Comparison of ENCODE assay signal across 23 cellular contexts in the genomic region with DNA sequence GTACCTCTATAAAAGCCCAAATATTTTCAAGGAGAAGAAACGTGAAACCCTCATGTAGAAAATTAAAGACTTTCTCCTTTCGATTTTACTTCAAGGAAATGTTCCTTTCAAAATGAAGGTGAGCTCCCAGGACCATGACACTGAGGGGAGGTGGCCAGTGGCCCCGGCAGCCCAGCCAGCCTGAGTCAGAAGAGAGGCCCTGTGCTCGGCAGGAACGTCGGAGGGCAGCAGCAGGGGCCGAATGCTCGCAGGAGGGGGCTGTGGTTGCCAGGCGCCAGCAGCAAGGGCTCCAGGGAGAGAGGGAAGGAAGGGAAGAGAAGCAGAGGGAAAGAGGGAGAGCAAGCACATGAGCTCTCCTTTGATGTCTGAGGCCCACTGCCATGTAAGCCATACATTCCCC.
DNase-seq lines count a peak whose midpoint lies in the region; ATAC-seq, FAIRE-seq and TF ChIP-seq lines count a peak whose summit lies in the region.
"Had no signal": no experiment of that assay in that cellular context is flagged by ENCODE, and none has a peak within 500 bp of the region (broad histone marks: within the 10 kb centered on the region; RNA-seq: fewer than 3 reads in every experiment).

No MANE protein-coding gene starts in this region.

- CTCF ChIA-PET in WTC11 (lab: Charles Lee) = no interaction called here

- no peak overlapping the region for H3K4me2 ChIP-seq in GM23338
- H3K4me2 ChIP-seq in neuronal stem cell (ENCODE audit: insufficient read depth, low read length, poor library complexity, severe bottlenecking) = no peak overlapping the region
- H3K4me2 ChIP-seq: A549 had no signal

- POLR2A ChIA-PET in WTC11 (lab: Charles Lee) = no interaction called here

- no peak overlapping the region for H3K14ac ChIP-seq in neuronal stem cell (ENCODE audit: low read length)

- H3K36me3 Mint-ChIP-seq in GM23338 (ENCODE audit: low read depth) (peaks cover 10% of the 10 kb centered on the region; the same call in 2 of the 3 replicates), WTC11 (peaks cover 11% of the 10 kb centered on the region)
- peaks cover 5% of the 10 kb centered on the region for H3K36me3 Mint-ChIP-seq in effector memory CD8-positive, alpha-beta T cell (ENCODE audit: insufficient read depth)
- H3K36me3 Mint-ChIP-seq: CD14-positive monocyte had no signal

- intact Hi-C loops in kidney (cut with DNase I) = no loop called here

- no peaks in the 10 kb centered on the region; the same call in 2 of the 3 replicates for H3K9me3 Mint-ChIP-seq in GM23338
- H3K9me3 Mint-ChIP-seq in WTC11 = peaks cover 14% of the 10 kb centered on the region
- H3K9me3 Mint-ChIP-seq in effector memory CD8-positive, alpha-beta T cell = no peaks in the 10 kb centered on the region
- H3K9me3 Mint-ChIP-seq: CD4-positive, alpha-beta T cell had no signal

- no peak overlapping the region for H2BK120ac ChIP-seq in neuronal stem cell (ENCODE audit: low read depth, low read length)

- DNase-seq in GM23338 (ENCODE audit: low spot score) = no peak
- peak; percentile 32 for DNase-seq in kidney
- no peak for DNase-seq in neuronal stem cell (ENCODE audit: low spot score)
- no peak for DNase-seq in SJCRH30
- no peak for DNase-seq in WTC11 (ENCODE audit: low spot score)
- DNase-seq in effector memory CD8-positive, alpha-beta T cell = no peak
- DNase-seq: 8988T; ACHN; AML-193; BE2C; CD4-positive, alpha-beta T cell; CD8-positive, alpha-beta memory T cell; DMS 273 treated with DMSO at 0.1 percent for 48 hours; DND-41; H9 had no signal

- H3K27ac ChIP-seq in GM23338 (ENCODE audit: low read depth) (no peak overlapping the region), kidney (ENCODE audit: low read depth in 2 of 2, low read length in 2 of 2) (no peak overlapping the region), neuronal stem cell (replicated peaks; ENCODE audit: low read length) (no peak overlapping the region), SJCRH30 (no peak overlapping the region)
- H3K27ac ChIP-seq: A549; BLaER1 treated with 17β-estradiol and CSF1 and Interleukin-3, amounts not matched to agents 10 nM and 100 nM had no signal

- H3K18ac ChIP-seq in neuronal stem cell (ENCODE audit: low read length) = no peak overlapping the region

- no peaks in the 10 kb centered on the region for H3K79me2 ChIP-seq in GM23338 (replicated peaks; ENCODE audit: insufficient read depth)

- no peak overlapping the region for H3K9ac ChIP-seq in kidney (ENCODE audit: low read length in 2 of 2)
- H3K9ac ChIP-seq in neuronal stem cell (ENCODE audit: low read depth, low read length, poor library complexity) = peak overlapping the region; percentile 63
- H3K9ac ChIP-seq: BLaER1 treated with 17β-estradiol and CSF1 and Interleukin-3, amounts not matched to agents 10 nM and 100 nM had no signal

- H3K27me3 Mint-ChIP-seq in GM23338 (ENCODE audit: insufficient read depth, low read depth, poor library complexity) (no peaks in the 10 kb centered on the region), WTC11 (ENCODE audit: low read depth) (no peaks in the 10 kb centered on the region)
- H3K27me3 Mint-ChIP-seq in effector memory CD8-positive, alpha-beta T cell = peaks cover 34 to 54% of the 10 kb centered on the region in 2 donors

- H3K27ac Mint-ChIP-seq in GM23338 (no peak overlapping the region), WTC11 (no peak overlapping the region)
- no peak overlapping the region for H3K27ac Mint-ChIP-seq in effector memory CD8-positive, alpha-beta T cell
- H3K27ac Mint-ChIP-seq: CD14-positive monocyte; CD4-positive, alpha-beta T cell; CD8-positive, alpha-beta memory T cell had no signal

- H3K27me3 ChIP-seq in GM23338 (ENCODE audit: insufficient read depth) (no peaks in the 10 kb centered on the region), neuronal stem cell (ENCODE audit: control insufficient read depth in 3 of 3, insufficient read depth in 3 of 3, low read depth in 1 of 3, low read length in 3 of 3) (no peaks in the 10 kb centered on the region), SJCRH30 (no peaks in the 10 kb centered on the region)
- H3K27me3 ChIP-seq: BLaER1 treated with 17β-estradiol and CSF1 and Interleukin-3, amounts not matched to agents 10 nM and 100 nM had no signal

- H4K8ac ChIP-seq in neuronal stem cell (ENCODE audit: low read depth, low read length) = no peak overlapping the region

- H3K4ac ChIP-seq in neuronal stem cell (ENCODE audit: low read length) = no peak overlapping the region

- TF ChIP-seq CTCF in GM23338 (conservative IDR thresholded peaks at IDR 0.05; ENCODE audit: low read depth in 2 of 2) (no peak), kidney (IDR thresholded peaks at IDR 0.05; ENCODE audit: borderline replicate concordance, extremely low read depth, insufficient read depth) (no peak), WTC11 (IDR thresholded peaks at IDR 0.05) (no peak)

- H3F3A ChIP-seq in GM23338 (replicated peaks; ENCODE audit: low read depth) = no peaks in the 10 kb centered on the region

- H3K4me3 Mint-ChIP-seq in GM23338 (no peak overlapping the region), WTC11 (no peak overlapping the region)
- H3K4me3 Mint-ChIP-seq in effector memory CD8-positive, alpha-beta T cell = no peak overlapping the region
- H3K4me3 Mint-ChIP-seq: CD14-positive monocyte; CD4-positive, alpha-beta T cell; CD8-positive, alpha-beta memory T cell; H9 had no signal

- no peak overlapping the region for H2BK12ac ChIP-seq in neuronal stem cell (ENCODE audit: low read length)

- ATAC-seq in GM23338 (0 out of 3 replicates have a peak, but pooled peaks have one; percentile 29), WTC11 (no peak)
- no peak for ATAC-seq in effector memory CD8-positive, alpha-beta T cell (replicated peaks)
- ATAC-seq: A549, HCT116 had no signal

- no CpG with 5 or more reads among the region's 9 CpGs for WGBS in neuronal stem cell (ENCODE audit: extremely low coverage in 2 of 2, insufficient read length in 2 of 2, insufficient replicate concordance in 1 of 2), 2 donors

- no peaks in the 10 kb centered on the region for H4K20me1 ChIP-seq in GM23338 (replicated peaks; ENCODE audit: insufficient read depth)
- H4K20me1 ChIP-seq: BLaER1 treated with 17β-estradiol and CSF1 and Interleukin-3, amounts not matched to agents 10 nM and 100 nM had no signal

- no peak overlapping the region for H2BK5ac ChIP-seq in neuronal stem cell (ENCODE audit: low read length)

- H3K9me3 ChIP-seq in kidney (ENCODE audit: control insufficient read depth in 1 of 2, low read length in 2 of 2) (no peaks in the 10 kb centered on the region), neuronal stem cell (replicated peaks in 1 of 2; ENCODE audit: control insufficient read depth in 2 of 2, insufficient read depth in 1 of 2, low read depth in 1 of 2, low read length in 2 of 2) (no peaks in the 10 kb centered on the region), SJCRH30 (replicated peaks) (no peaks in the 10 kb centered on the region)
- H3K9me3 ChIP-seq: A549, BE2C had no signal

- no peak overlapping the region for H4K91ac ChIP-seq in neuronal stem cell (ENCODE audit: low read depth, low read length, poor library complexity)

- no peaks in the 10 kb centered on the region for H3K79me1 ChIP-seq in neuronal stem cell (ENCODE audit: low read depth, low read length)

- H2BK15ac ChIP-seq in neuronal stem cell (ENCODE audit: low read length) = no peak overlapping the region

- no peak overlapping the region for H3K4me3 ChIP-seq in GM23338
- no peak overlapping the region for H3K4me3 ChIP-seq in kidney (ENCODE audit: low read length in 2 of 2)
- no peak overlapping the region for H3K4me3 ChIP-seq in neuronal stem cell (ENCODE audit: low read length in 2 of 2)
- H3K4me3 ChIP-seq in SJCRH30 = no peak overlapping the region
- H3K4me3 ChIP-seq: A549; BLaER1 treated with 17β-estradiol and CSF1 and Interleukin-3, amounts not matched to agents 10 nM and 100 nM had no signal

- H3K9me2 ChIP-seq in GM23338 (ENCODE audit: insufficient read depth) = no peaks in the 10 kb centered on the region

- no peak for FAIRE-seq in kidney (lab: Jason Lieb, UNC)
- FAIRE-seq: A549, D721Med, G401.6, GM12892, H1 had no signal

- no peak overlapping the region for H3K23ac ChIP-seq in neuronal stem cell (ENCODE audit: low read depth, low read length, poor library complexity)

- H2AFZ ChIP-seq in GM23338 (no peak overlapping the region), neuronal stem cell (ENCODE audit: low read length) (peak overlapping the region; percentile 77)

- H3K4me1 Mint-ChIP-seq in GM23338 (peaks cover 4% of the 10 kb centered on the region; the same call in 2 of the 3 replicates), WTC11 (no peaks in the 10 kb centered on the region)
- no peaks in the 10 kb centered on the region for H3K4me1 Mint-ChIP-seq in effector memory CD8-positive, alpha-beta T cell (ENCODE audit: low read depth in 2 of 2)
- H3K4me1 Mint-ChIP-seq: CD8-positive, alpha-beta memory T cell had no signal

- H3K4me1 ChIP-seq in GM23338 (ENCODE audit: insufficient read depth) (no peaks in the 10 kb centered on the region), kidney (ENCODE audit: control insufficient read depth in 1 of 2, insufficient read depth in 1 of 2, low read depth in 1 of 2, low read length in 2 of 2) (peaks cover 0 to 5% of the 10 kb centered on the region in 2 donors), neuronal stem cell (ENCODE audit: control insufficient read depth in 2 of 2, insufficient read depth in 1 of 2, low read depth in 1 of 2, low read length in 2 of 2) (peaks cover 5% of the 10 kb centered on the region in 2 donors), SJCRH30 (no peaks in the 10 kb centered on the region)
- H3K4me1 ChIP-seq: A549, BE2C had no signal

- H2AK5ac ChIP-seq in neuronal stem cell (ENCODE audit: low read depth, low read length) = no peak overlapping the region

- no peaks in the 10 kb centered on the region for H3K36me3 ChIP-seq in GM23338 (ENCODE audit: insufficient read depth)
- H3K36me3 ChIP-seq in kidney (ENCODE audit: control insufficient read depth in 1 of 2, insufficient read depth in 2 of 2, low read length in 2 of 2) = no peaks in the 10 kb centered on the region
- no peaks in the 10 kb centered on the region for H3K36me3 ChIP-seq in neuronal stem cell (replicated peaks in 1 of 2; ENCODE audit: control insufficient read depth in 2 of 2, insufficient read depth in 2 of 2, low read length in 2 of 2)
- no peaks in the 10 kb centered on the region for H3K36me3 ChIP-seq in SJCRH30
- H3K36me3 ChIP-seq: BE2C; BLaER1 treated with 17β-estradiol and CSF1 and Interleukin-3, amounts not matched to agents 10 nM and 100 nM had no signal

TF ChIP-seq in GM23338, 12 proteins besides CTCF, POLR2A, EP300 and RAD21 (continues in another document):
- TF ChIP-seq JUNB (IDR thresholded peaks at IDR 0.05; ENCODE audit: unreplicated experiment) = no peak
- no peak for TF ChIP-seq EZH2 (IDR thresholded peaks at IDR 0.05; ENCODE audit: low read depth, unreplicated experiment)
- TF ChIP-seq POLR2AphosphoS5 (IDR thresholded peaks at IDR 0.05; ENCODE audit: low read depth) = no peak
- no peak for TF ChIP-seq ZNF331 (CRISPR knock-in tag; IDR thresholded peaks at IDR 0.05; ENCODE audit: low read depth)
